Comparison of ENCODE assay signal across 8 cellular contexts in genomic region chr2:74507926-74508520, GRCh38. TPM values are rescaled to one million over a fixed set of nuclear protein-coding genes. Genes with fewer than 3 reads are reported as not detected.
DNase-seq lines count a peak whose midpoint lies in the region; ATAC-seq and TF ChIP-seq lines count a peak whose summit lies in the region.

No MANE protein-coding gene starts in this region.

- H4K8ac ChIP-seq in IMR-90 (ENCODE audit: low read depth in 2 of 2, low read length in 2 of 2): peak overlapping the region; percentile 91 to 94

- H3K4me3 ChIP-seq in IMR-90 (ENCODE audit: insufficient read depth, low read depth, low read length) (peak overlapping the region; percentile 75), WI38 (ENCODE audit: low read depth, low read length) (peak overlapping the region; percentile 87), fibroblast of lung (replicated peaks in 1 of 4; ENCODE audit: control extremely low read depth in 1 of 4, insufficient read depth in 1 of 4, low read depth in 3 of 4, low read length in 4 of 4) (peak overlapping the region; percentile 64 to 88 (median 80)), neutrophil (ENCODE audit: low read depth in 1 of 2, low read length in 1 of 2) (peak overlapping the region; percentile 85 to 97)

- peak overlapping the region; percentile 49; the same call in 1 of the 2 replicates for H3K56ac ChIP-seq in IMR-90 (ENCODE audit: extremely low read depth, insufficient read depth, low read length)

- POLR2A ChIA-PET in IMR-90 (lab: Charles Lee; ENCODE audit: unreplicated experiment): no interaction called here

- peaks cover 15% of the 10 kb centered on the region for H3K79me2 ChIP-seq in fibroblast of lung (ENCODE audit: control insufficient read depth, insufficient read depth, low read length)

- H3K27me3 ChIP-seq in IMR-90 (ENCODE audit: control insufficient read depth, insufficient read depth, low read length) (peaks cover 24% of the 10 kb centered on the region), fibroblast of lung (ENCODE audit: control insufficient read depth, insufficient read depth, low read length) (peaks cover 21% of the 10 kb centered on the region), neutrophil (peaks cover 76% of the 10 kb centered on the region)

- peak overlapping the region; percentile 6 for H2BK5ac ChIP-seq in IMR-90 (ENCODE audit: low read depth, low read length, poor library complexity, severe bottlenecking)

- H3K23ac ChIP-seq in IMR-90 (ENCODE audit: low read depth, low read length): peak overlapping the region; percentile 33; the same call in 1 of the 2 replicates

- H3K4me2 ChIP-seq in IMR-90 (ENCODE audit: low read depth, low read length) (peak overlapping the region; percentile 60), fibroblast of lung (ENCODE audit: extremely low read depth, insufficient read depth, low read length) (peak overlapping the region; percentile 73)

- CTCF ChIA-PET in IMR-90 (lab: Yijun Ruan, JAX): interaction anchor here (0.8 kb wide), 1 partner anchor 79 kb away, joined by 3 read pairs; no protein-coding TSS in a partner anchor

- in situ Hi-C loops in IMR-90 (cut with MboI; ENCODE audit: low sequenced_read_pairs): no loop called here

- peak overlapping the region; percentile 70 for H3K4ac ChIP-seq in IMR-90 (ENCODE audit: low read depth, low read length)

- H4K20me1 ChIP-seq in IMR-90 (ENCODE audit: insufficient read depth, low read length) (no peaks in the 10 kb centered on the region), fibroblast of lung (ENCODE audit: control insufficient read depth, extremely low read depth, insufficient read depth, low read length) (no peaks in the 10 kb centered on the region)

- ATAC-seq in GM19438 (IDR thresholded peaks at IDR 0.05; ENCODE audit: low read depth, unreplicated experiment): peak; percentile 2
- peak; percentile 3 for ATAC-seq in IMR-90 (ENCODE audit: low read depth)

- peak overlapping the region; percentile 1; the same call in 1 of the 2 replicates for H3K18ac ChIP-seq in IMR-90 (ENCODE audit: low read depth, low read length)

- TF ChIP-seq CTCF in C4-2B (conservative IDR thresholded peaks at IDR 0.05) (no peak), IMR-90 (conservative IDR thresholded peaks at IDR 0.05; ENCODE audit: low read depth, low read length) (no peak), WI38 (IDR thresholded peaks at IDR 0.05; ENCODE audit: low read depth, low read length) (no peak), fibroblast of lung (conservative IDR thresholded peaks at IDR 0.05 in 1 of 2, IDR thresholded peaks at IDR 0.05 in 1 of 2; ENCODE audit: low read depth in 1 of 2, low read length in 2 of 2) (no peak), neutrophil (IDR thresholded peaks at IDR 0.05) (no peak)

- H2BK120ac ChIP-seq in IMR-90 (ENCODE audit: low read depth, low read length): 0 out of 2 replicates have a peak overlapping the region, but pooled peaks have one; percentile 4

- H3K9ac ChIP-seq in IMR-90 (ENCODE audit: low read depth, low read length) (peak overlapping the region; percentile 36), fibroblast of lung (ENCODE audit: insufficient read depth, low read length) (peak overlapping the region; percentile 48)

- H3K14ac ChIP-seq in IMR-90 (replicated peaks; ENCODE audit: low read depth, low read length): peak overlapping the region; percentile 21; the same call in 1 of the 2 replicates

- no peak overlapping the region for H2BK20ac ChIP-seq in IMR-90 (ENCODE audit: low read depth, low read length)

- peaks cover 12 to 33% of the 10 kb centered on the region in 2 experiments for H3K79me1 ChIP-seq in IMR-90 (ENCODE audit: low read depth in 1 of 2, low read length in 2 of 2)

- H3K9me3 ChIP-seq in IMR-90 (ENCODE audit: control insufficient read depth, insufficient read depth, low read length) (0 out of 2 replicates have a peak, but pooled peaks cover 2% of the 10 kb centered on the region), fibroblast of lung (ENCODE audit: control insufficient read depth, insufficient read depth, low read depth, low read length) (no peaks in the 10 kb centered on the region), neutrophil (no peaks in the 10 kb centered on the region)

- H4K91ac ChIP-seq in IMR-90 (ENCODE audit: insufficient read depth, low read depth, low read length): peak overlapping the region; percentile 29

- H3K9me1 ChIP-seq in IMR-90 (ENCODE audit: insufficient read depth, low read length): peaks cover 9% of the 10 kb centered on the region

- H3K36me3 ChIP-seq in IMR-90 (ENCODE audit: control insufficient read depth, insufficient read depth, low read length): peaks cover 16% of the 10 kb centered on the region
- H3K36me3 ChIP-seq in fibroblast of lung (ENCODE audit: control insufficient read depth, insufficient read depth, low read length): peaks cover 4% of the 10 kb centered on the region
- H3K36me3 ChIP-seq in neutrophil: peaks cover 13% of the 10 kb centered on the region

- no peak for TF ChIP-seq POLR2A in IMR-90 (IDR thresholded peaks at IDR 0.05; ENCODE audit: low read depth, low read length)

- H3K27ac ChIP-seq in C4-2B: peak overlapping the region; percentile 97
- peak overlapping the region; percentile 10 for H3K27ac ChIP-seq in IMR-90 (ENCODE audit: insufficient read depth, low read length)
- peak overlapping the region; percentile 99 for H3K27ac ChIP-seq in fibroblast of lung (ENCODE audit: insufficient read depth, low read length)
- peak overlapping the region; percentile 98 for H3K27ac ChIP-seq in neutrophil

- peak; percentile 38 for DNase-seq in IMR-90
- DNase-seq in fibroblast of lung (ENCODE audit: low read depth in 2 of 2): peak in 1 of 2 donors; percentile 43
- DNase-seq in stimulated activated CD4-positive, alpha-beta T cell treated with anti-CD3 and anti-CD28 coated beads, Interleukin-1b, Interleukin-23, amount 100 ng/mL, for 48 hours: no peak
- no peak for DNase-seq in activated gamma-delta T cell treated with Interleukin-2 at 50 U/mL for 16 hours

- H2AK5ac ChIP-seq in IMR-90 (ENCODE audit: low read depth, low read length): peak overlapping the region; percentile 14; the same call in 1 of the 2 replicates

- H2BK15ac ChIP-seq in IMR-90 (ENCODE audit: low read depth, low read length): no peak overlapping the region

- WGBS in IMR-90 (ENCODE audit: extremely low coverage in 2 of 2, insufficient read length in 1 of 2), 2 experiments: 8% methylated on average over 10 of the region's 38 CpGs; no CpG with 5 or more reads in 1 of the 2 experiments

- dilution Hi-C loops in IMR-90 (cut with HindIII; ENCODE audit: low sequenced_read_pairs, unreplicated experiment): no loop called here

- no TSS peak for BruUV-seq in IMR-90 (replicated peaks; lab: Mats Ljungman, UMichigan)

- H4K5ac ChIP-seq in IMR-90 (ENCODE audit: low read depth, low read length): peak overlapping the region; percentile 71

- H2AFZ ChIP-seq in IMR-90 (replicated peaks; ENCODE audit: low read length, poor library complexity) (peak overlapping the region; percentile 100), fibroblast of lung (ENCODE audit: low read length) (peak overlapping the region; percentile 54)

- intact Hi-C loops in IMR-90 (cut with micrococcal nuclease): loop anchor here (2.0 kb wide), 1 partner anchor 47 kb away; the partner anchor contains the start of gene DOK1

- peak overlapping the region; percentile 81 for H2AK9ac ChIP-seq in IMR-90 (replicated peaks; ENCODE audit: low read depth, low read length, poor library complexity)

- no peak for TF ChIP-seq RAD21 in IMR-90 (IDR thresholded peaks at IDR 0.05; ENCODE audit: low read length)

- H3K4me1 ChIP-seq in IMR-90 (ENCODE audit: control insufficient read depth, insufficient read depth, low read length): peaks cover 15% of the 10 kb centered on the region
- peaks cover 10% of the 10 kb centered on the region for H3K4me1 ChIP-seq in fibroblast of lung (ENCODE audit: control insufficient read depth, extremely low read depth, insufficient read depth, low read length)
- peaks cover 26 to 34% of the 10 kb centered on the region in 2 experiments for H3K4me1 ChIP-seq in neutrophil (ENCODE audit: control insufficient read depth in 1 of 2, insufficient read depth in 1 of 2, low read depth in 1 of 2, low read length in 1 of 2)

RNA-seq across cellular contexts. Expression of gene PCGF1, which starts 0.5 kb away (rescaled TPM):
- 29.2 and 31.4 TPM in 2 replicates for total RNA-seq in IMR-90 (2012; rRNA removed)
- polyA plus RNA-seq in IMR-90 (2012; rRNA removed): 23.4 and 28.7 TPM in 2 replicates
- 13.6 and 21.3 TPM in 2 replicates for polyA plus RNA-seq in IMR-90 (2012; cell fraction: cytosol; rRNA removed)
- 24.3 and 41.7 TPM in 2 replicates for polyA plus RNA-seq in IMR-90 (2012; cell fraction: nucleus; rRNA removed; ENCODE audit: low replicate concordance)
- total RNA-seq in fibroblast of lung: 31.3 and 35.5 TPM in 2 replicates
- 23.8 and 25.4 TPM in 2 replicates for polyA plus RNA-seq in fibroblast of lung
- polyA plus RNA-seq in fibroblast of lung (2012): 19.8 and 22.0 TPM in 2 replicates
- 21.2 and 34.4 TPM in 2 replicates for polyA minus RNA-seq in fibroblast of lung (ENCODE audit: low replicate concordance)

RNA-seq across cellular contexts. Expression of gene TLX2, which starts 6.2 kb away (rescaled TPM):
- total RNA-seq in IMR-90 (2012; rRNA removed): not detected in 2 replicates
- polyA plus RNA-seq in IMR-90 (2012; rRNA removed): not detected in 2 replicates
- 0.01 TPM in 1 of 2 replicates, not detected in the other for polyA plus RNA-seq in IMR-90 (2012; cell fraction: cytosol; rRNA removed)
- polyA plus RNA-seq in IMR-90 (2012; cell fraction: nucleus; rRNA removed; ENCODE audit: low replicate concordance): not detected in 2 replicates
- under 0.01 TPM in 1 of 2 replicates, not detected in the other for total RNA-seq in fibroblast of lung
- not detected in 2 replicates for polyA plus RNA-seq in fibroblast of lung
- polyA plus RNA-seq in fibroblast of lung (2012): 0.09 TPM in 1 of 2 replicates, not detected in the other
- not detected in 2 replicates for polyA minus RNA-seq in fibroblast of lung (ENCODE audit: low replicate concordance)

RNA-seq across cellular contexts. Expression of gene LBX2, which starts 8.6 kb away (rescaled TPM):
- total RNA-seq in IMR-90 (2012; rRNA removed) (0.18 and 0.56 TPM in 2 replicates), fibroblast of lung (1.5 and 3.0 TPM in 2 replicates)
- polyA plus RNA-seq in IMR-90 (2012; rRNA removed) (0.62 and 0.66 TPM in 2 replicates), fibroblast of lung (0.52 and 0.69 TPM in 2 replicates)
- polyA plus RNA-seq in IMR-90 (2012; cell fraction: cytosol; rRNA removed): 0.38 and 1.0 TPM in 2 replicates
- 0.70 and 1.8 TPM in 2 replicates for polyA plus RNA-seq in IMR-90 (2012; cell fraction: nucleus; rRNA removed; ENCODE audit: low replicate concordance)
- 0.48 and 1.2 TPM in 2 replicates for polyA plus RNA-seq in fibroblast of lung (2012)
- polyA minus RNA-seq in fibroblast of lung (ENCODE audit: low replicate concordance): 3.5 TPM in 1 of 2 replicates, not detected in the other

RNA-seq across cellular contexts. Expression of gene DQX1, which starts 18.0 kb away (rescaled TPM):
- total RNA-seq in IMR-90 (2012; rRNA removed): not detected in 2 replicates
- polyA plus RNA-seq in IMR-90 (2012; rRNA removed): 0.07 and 0.14 TPM in 2 replicates
- polyA plus RNA-seq in IMR-90 (2012; cell fraction: cytosol; rRNA removed): 0.08 and 0.09 TPM in 2 replicates
- 0.72 TPM in 2 replicates for polyA plus RNA-seq in IMR-90 (2012; cell fraction: nucleus; rRNA removed; ENCODE audit: low replicate concordance)
- total RNA-seq in fibroblast of lung: not detected in 2 replicates
- not detected in 2 replicates for polyA plus RNA-seq in fibroblast of lung
- polyA plus RNA-seq in fibroblast of lung (2012): not detected in 2 replicates
- not detected in 2 replicates for polyA minus RNA-seq in fibroblast of lung (ENCODE audit: low replicate concordance)

RNA-seq across cellular contexts. Expression of gene AUP1, which starts 21.5 kb away (rescaled TPM):
- total RNA-seq in IMR-90 (2012; rRNA removed) (45.8 and 47.5 TPM in 2 replicates), fibroblast of lung (70.4 and 73.7 TPM in 2 replicates)
- polyA plus RNA-seq in IMR-90 (2012; rRNA removed) (100.0 and 104 TPM in 2 replicates), fibroblast of lung (54.0 and 81.3 TPM in 2 replicates)
- polyA plus RNA-seq in IMR-90 (2012; cell fraction: cytosol; rRNA removed): 117 and 126 TPM in 2 replicates
- polyA plus RNA-seq in IMR-90 (2012; cell fraction: nucleus; rRNA removed; ENCODE audit: low replicate concordance): 518 and 729 TPM in 2 replicates
- polyA plus RNA-seq in fibroblast of lung (2012): 43.1 and 64.8 TPM in 2 replicates
- 41.9 and 97.8 TPM in 2 replicates for polyA minus RNA-seq in fibroblast of lung (ENCODE audit: low replicate concordance)

Comparison
In these comparisons a context has a peak if more than half of its experiments do, and no peak if none do; other contexts are left out.
1. H3K27ac ChIP-seq: peak in every context shown above with its lines; median percentile 99 in fibroblast of lung; 98 in neutrophil; 97 in C4-2B; 10 in IMR-90.